In the genomic region with DNA sequence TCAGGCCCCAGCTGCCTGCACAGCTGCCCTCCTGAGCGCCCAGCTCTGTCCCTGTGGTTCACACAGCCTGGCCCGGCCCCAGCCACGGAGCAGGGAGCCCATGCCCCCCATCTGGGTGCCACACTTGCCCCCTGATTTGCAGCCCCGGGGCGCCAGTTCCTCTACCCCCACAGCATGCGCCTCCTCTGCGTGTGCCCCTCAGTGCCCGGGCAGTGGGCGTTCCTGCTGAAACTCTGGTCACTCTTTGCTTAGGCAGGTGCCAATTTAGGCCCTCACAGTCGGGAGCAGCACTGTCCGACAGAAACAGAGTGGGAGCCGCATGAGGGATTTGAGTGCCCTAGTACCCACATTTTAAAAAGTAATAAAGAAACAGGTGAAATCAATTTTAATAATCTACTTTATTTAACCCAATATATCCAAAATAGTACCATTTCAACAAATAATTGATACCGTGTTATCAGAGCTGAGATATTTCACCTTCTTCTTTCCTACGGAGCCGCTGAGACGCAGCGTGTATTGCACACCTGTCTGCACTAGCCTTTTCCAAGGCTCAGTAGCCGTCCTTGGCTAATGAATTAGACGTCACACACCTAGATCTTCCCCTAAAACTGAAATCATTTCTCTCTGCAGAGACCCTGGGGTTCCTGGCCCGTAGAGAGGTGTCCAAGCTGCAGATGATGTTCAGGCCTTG, we compare ENCODE assay signal across 14 cellular contexts.
DNase-seq lines count a peak whose midpoint lies in the region; ATAC-seq, FAIRE-seq and TF ChIP-seq lines count a peak whose summit lies in the region.
"Had no signal": no experiment of that assay in that cellular context is flagged by ENCODE, and none has a peak within 500 bp of the region (broad histone marks: within the 10 kb centered on the region; RNA-seq: fewer than 3 reads in every experiment).

No MANE protein-coding gene starts in this region.

- peak overlapping the region; percentile 53 for H3K4me2 ChIP-seq in A549
- peak overlapping the region; percentile 30 for H3K4me2 ChIP-seq in hepatocyte

- FAIRE-seq in A549 (lab: Jason Lieb, UNC) (no peak), pancreas (lab: Jason Lieb, UNC) (no peak)

- WGBS in A549 (ENCODE audit: missing lambda C conversion rate): 88% methylated on average over 20 of the region's 20 CpGs
- WGBS in hepatocyte (ENCODE audit: low lambda C conversion rate, missing lambda C conversion rate): 95% methylated on average over 20 of the region's 20 CpGs
- WGBS in pancreas, 2 donors: 41 to 50% methylated on average over 20 of the region's 20 CpGs
- 85 to 87% methylated on average over 20 of the region's 20 CpGs for WGBS in aorta, 2 donors

- H3K4me1 ChIP-seq in A549: peaks cover 54% of the 10 kb centered on the region
- peaks cover 61% of the 10 kb centered on the region for H3K4me1 ChIP-seq in hepatocyte (ENCODE audit: insufficient read depth)
- peaks cover 30 to 39% (median 39%) of the 10 kb centered on the region in 3 donors for H3K4me1 ChIP-seq in pancreas
- H3K4me1 ChIP-seq in aorta (ENCODE audit: control insufficient read depth in 1 of 2, insufficient read depth in 2 of 2, low read length in 2 of 2): no peaks in the 10 kb centered on the region
- H3K4me1 ChIP-seq: HAP-1 had no signal

- peaks cover 81% of the 10 kb centered on the region for H4K20me1 ChIP-seq in hepatocyte (ENCODE audit: insufficient read depth, poor library complexity, severe bottlenecking)

- no peak for ATAC-seq in A549
- no peak for ATAC-seq in WTC11
- ATAC-seq in pancreas: peak in 3 of 4 donors; percentile 15 to 17 (median 16)
- ATAC-seq in HG03039 (IDR thresholded peaks at IDR 0.05; ENCODE audit: unreplicated experiment): no peak
- no peak for ATAC-seq in aorta (ENCODE audit: low FRiP score)

- H3K4me3 ChIP-seq in A549 (no peak overlapping the region), hepatocyte (no peak overlapping the region), pancreas (no peak overlapping the region), coronary artery (no peak overlapping the region), aorta (ENCODE audit: low read length in 2 of 2) (no peak overlapping the region)
- H3K4me3 ChIP-seq: HAP-1 had no signal

- no peaks in the 10 kb centered on the region for H3K9me2 ChIP-seq in hepatocyte (replicated peaks; ENCODE audit: insufficient read depth)

- no peak for TF ChIP-seq POLR2A in A549 (IDR thresholded peaks at IDR 0.05; ENCODE audit: low read length)

- TF ChIP-seq CTCF in A549 (IDR thresholded peaks at IDR 0.05) (no peak), WTC11 (IDR thresholded peaks at IDR 0.05) (no peak), hepatocyte (IDR thresholded peaks at IDR 0.05; ENCODE audit: poor library complexity) (no peak), pancreas (IDR thresholded peaks at IDR 0.05) (no peak), coronary artery (IDR thresholded peaks at IDR 0.05) (no peak)

- intact Hi-C loops in pancreas (cut with DNase I): no loop called here
- intact Hi-C loops in aorta (cut with DNase I): no loop called here

- H3K27me3 ChIP-seq in hepatocyte (no peaks in the 10 kb centered on the region), pancreas (no peaks in the 10 kb centered on the region), aorta (ENCODE audit: control insufficient read depth in 1 of 2, insufficient read depth in 2 of 2, low read length in 1 of 2) (no peaks in the 10 kb centered on the region)

- H3K79me2 ChIP-seq in hepatocyte: peaks cover 96% of the 10 kb centered on the region

- no peak overlapping the region for H3K4me3 Mint-ChIP-seq in WTC11
- H3K4me3 Mint-ChIP-seq: activated naive CD8-positive, alpha-beta T cell treated with anti-CD3 and anti-CD28 coated beads, Interleukin-2, amount 10 ng/mL, durations not matched to agents 7 days and 5 days; naive thymus-derived CD4-positive, alpha-beta T cell had no signal

- no peaks in the 10 kb centered on the region for H3K9me3 ChIP-seq in A549
- H3K9me3 ChIP-seq in hepatocyte (ENCODE audit: low read depth): no peaks in the 10 kb centered on the region
- no peaks in the 10 kb centered on the region for H3K9me3 ChIP-seq in pancreas
- no peaks in the 10 kb centered on the region for H3K9me3 ChIP-seq in aorta (ENCODE audit: control insufficient read depth, low read length)
- H3K9me3 ChIP-seq: HAP-1 had no signal

- H3K27me3 Mint-ChIP-seq in WTC11 (ENCODE audit: low read depth): no peaks in the 10 kb centered on the region
- H3K27me3 Mint-ChIP-seq: activated naive CD8-positive, alpha-beta T cell treated with anti-CD3 and anti-CD28 coated beads, Interleukin-2, amount 10 ng/mL, durations not matched to agents 7 days and 5 days; naive thymus-derived CD4-positive, alpha-beta T cell had no signal

- peak overlapping the region; percentile 78 to 84 for H3K27ac ChIP-seq in A549
- H3K27ac ChIP-seq in hepatocyte: peak overlapping the region; percentile 91
- H3K27ac ChIP-seq in pancreas: peak overlapping the region; percentile 79 to 88 (median 82)
- peak overlapping the region in 1 of 2 donors; percentile 62 for H3K27ac ChIP-seq in coronary artery
- H3K27ac ChIP-seq in aorta (ENCODE audit: low read depth in 1 of 2, low read length in 2 of 2): no peak overlapping the region

- H3K36me3 ChIP-seq in hepatocyte (replicated peaks; ENCODE audit: insufficient read depth, low read depth): no peaks in the 10 kb centered on the region
- no peaks in the 10 kb centered on the region for H3K36me3 ChIP-seq in pancreas
- no peaks in the 10 kb centered on the region for H3K36me3 ChIP-seq in aorta (ENCODE audit: control insufficient read depth in 1 of 2, insufficient read depth in 2 of 2, low read length in 1 of 2)
- H3K36me3 ChIP-seq: HAP-1 had no signal

- H2AFZ ChIP-seq in hepatocyte: no peak overlapping the region

- no peak for TF ChIP-seq EP300 in A549 (IDR thresholded peaks at IDR 0.05)

- no peak for TF ChIP-seq RAD21 in A549 (conservative IDR thresholded peaks at IDR 0.05 in 1 of 2, IDR thresholded peaks at IDR 0.05 in 1 of 2)

- H3K4me1 Mint-ChIP-seq in WTC11: peaks cover 7% of the 10 kb centered on the region
- H3K4me1 Mint-ChIP-seq: activated naive CD8-positive, alpha-beta T cell treated with anti-CD3 and anti-CD28 coated beads, Interleukin-2, amount 10 ng/mL, durations not matched to agents 7 days and 5 days had no signal

- no peaks in the 10 kb centered on the region for H3K9me3 Mint-ChIP-seq in WTC11
- H3K9me3 Mint-ChIP-seq: activated naive CD8-positive, alpha-beta T cell treated with anti-CD3 and anti-CD28 coated beads, Interleukin-2, amount 10 ng/mL, durations not matched to agents 7 days and 5 days; naive thymus-derived CD4-positive, alpha-beta T cell had no signal

- POLR2A ChIA-PET in A549 (lab: Yijun Ruan, JAX) (no interaction called here), WTC11 (lab: Charles Lee) (no interaction called here)

- DNase-seq in A549 (ENCODE audit: low read depth in 1 of 2, low spot score in 1 of 2): no peak
- DNase-seq in WTC11 (ENCODE audit: low spot score): no peak
- DNase-seq in hepatocyte (ENCODE audit: low spot score): no peak
- no peak for DNase-seq in pancreas
- no peak for DNase-seq in coronary artery (ENCODE audit: low spot score)
- DNase-seq in DMS53 treated with DMSO at 0.1 percent for 48 hours (lab: John Stamatoyannopoulos, UW; ENCODE audit: unreplicated experiment): no peak
- no peak for DNase-seq in aorta
- DNase-seq: ACHN; activated naive CD8-positive, alpha-beta T cell treated with anti-CD3 and anti-CD28 coated beads, Interleukin-2, amount 10 ng/mL, durations not matched to agents 7 days and 5 days; dermis blood vessel endothelial cell; MM.1S; naive thymus-derived CD4-positive, alpha-beta T cell had no signal

- H3K36me3 Mint-ChIP-seq in WTC11: no peaks in the 10 kb centered on the region
- H3K36me3 Mint-ChIP-seq: activated naive CD8-positive, alpha-beta T cell treated with anti-CD3 and anti-CD28 coated beads, Interleukin-2, amount 10 ng/mL, durations not matched to agents 7 days and 5 days; naive thymus-derived CD4-positive, alpha-beta T cell had no signal

- peak overlapping the region; percentile 84 for H3K27ac Mint-ChIP-seq in WTC11
- H3K27ac Mint-ChIP-seq: activated naive CD8-positive, alpha-beta T cell treated with anti-CD3 and anti-CD28 coated beads, Interleukin-2, amount 10 ng/mL, durations not matched to agents 7 days and 5 days had no signal

- CTCF ChIA-PET in A549 (lab: Yijun Ruan, JAX): interaction anchor here (1.3 kb wide), 1 partner anchor 11 kb away, joined by 3 read pairs; no protein-coding TSS in a partner anchor
- CTCF ChIA-PET in WTC11 (lab: Charles Lee): no interaction called here

TF ChIP-seq in A549, 52 proteins besides CTCF, POLR2A, EP300 and RAD21 (continues in another document):
- TF ChIP-seq HOXA7 (CRISPR knock-in tag; IDR thresholded peaks at IDR 0.05) (no peak), HDAC2 (IDR thresholded peaks at IDR 0.05) (no peak), FOXS1 (CRISPR knock-in tag; IDR thresholded peaks at IDR 0.05) (no peak), JUNB (IDR thresholded peaks at IDR 0.05) (no peak), SREBF2 (IDR thresholded peaks at IDR 0.05) (no peak)
- TF ChIP-seq, protein P1, sequence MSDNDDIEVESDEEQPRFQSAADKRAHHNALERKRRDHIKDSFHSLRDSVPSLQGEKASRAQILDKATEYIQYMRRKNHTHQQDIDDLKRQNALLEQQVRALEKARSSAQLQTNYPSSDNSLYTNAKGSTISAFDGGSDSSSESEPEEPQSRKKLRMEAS (IDR thresholded peaks at IDR 0.05): no peak
- TF ChIP-seq, protein P2, sequence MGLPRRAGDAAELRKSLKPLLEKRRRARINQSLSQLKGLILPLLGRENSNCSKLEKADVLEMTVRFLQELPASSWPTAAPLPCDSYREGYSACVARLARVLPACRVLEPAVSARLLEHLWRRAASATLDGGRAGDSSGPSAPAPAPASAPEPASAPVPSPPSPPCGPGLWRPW (IDR thresholded peaks at IDR 0.05): no peak

TF ChIP-seq in WTC11, 78 proteins besides CTCF, POLR2A, EP300 and RAD21 (continues in another document):
- TF ChIP-seq, protein P3, sequence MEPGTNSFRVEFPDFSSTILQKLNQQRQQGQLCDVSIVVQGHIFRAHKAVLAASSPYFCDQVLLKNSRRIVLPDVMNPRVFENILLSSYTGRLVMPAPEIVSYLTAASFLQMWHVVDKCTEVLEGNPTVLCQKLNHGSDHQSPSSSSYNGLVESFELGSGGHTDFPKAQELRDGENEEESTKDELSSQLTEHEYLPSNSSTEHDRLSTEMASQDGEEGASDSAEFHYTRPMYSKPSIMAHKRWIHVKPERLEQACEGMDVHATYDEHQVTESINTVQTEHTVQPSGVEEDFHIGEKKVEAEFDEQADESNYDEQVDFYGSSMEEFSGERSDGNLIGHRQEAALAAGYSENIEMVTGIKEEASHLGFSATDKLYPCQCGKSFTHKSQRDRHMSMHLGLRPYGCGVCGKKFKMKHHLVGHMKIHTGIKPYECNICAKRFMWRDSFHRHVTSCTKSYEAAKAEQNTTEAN (CRISPR knock-in tag; IDR thresholded peaks at IDR 0.05): no peak
- TF ChIP-seq, protein P4, sequence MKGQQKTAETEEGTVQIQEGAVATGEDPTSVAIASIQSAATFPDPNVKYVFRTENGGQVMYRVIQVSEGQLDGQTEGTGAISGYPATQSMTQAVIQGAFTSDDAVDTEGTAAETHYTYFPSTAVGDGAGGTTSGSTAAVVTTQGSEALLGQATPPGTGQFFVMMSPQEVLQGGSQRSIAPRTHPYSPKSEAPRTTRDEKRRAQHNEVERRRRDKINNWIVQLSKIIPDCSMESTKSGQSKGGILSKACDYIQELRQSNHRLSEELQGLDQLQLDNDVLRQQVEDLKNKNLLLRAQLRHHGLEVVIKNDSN (CRISPR knock-in tag; IDR thresholded peaks at IDR 0.05): no peak

Comparison
In these comparisons a context has a peak if more than half of its experiments do, and no peak if none do; other contexts are left out.
1. ATAC-seq: peak in pancreas (3 of 4); none in A549 (0 of 2), WTC11 (single experiment), HG03039 (single experiment) and aorta (single experiment).
2. H3K27ac ChIP-seq: peak in A549 (2 of 2), hepatocyte (single experiment) and pancreas (4 of 4); none in aorta (0 of 2).